ENCODE assay signal across 8 cellular contexts in the genomic region with DNA sequence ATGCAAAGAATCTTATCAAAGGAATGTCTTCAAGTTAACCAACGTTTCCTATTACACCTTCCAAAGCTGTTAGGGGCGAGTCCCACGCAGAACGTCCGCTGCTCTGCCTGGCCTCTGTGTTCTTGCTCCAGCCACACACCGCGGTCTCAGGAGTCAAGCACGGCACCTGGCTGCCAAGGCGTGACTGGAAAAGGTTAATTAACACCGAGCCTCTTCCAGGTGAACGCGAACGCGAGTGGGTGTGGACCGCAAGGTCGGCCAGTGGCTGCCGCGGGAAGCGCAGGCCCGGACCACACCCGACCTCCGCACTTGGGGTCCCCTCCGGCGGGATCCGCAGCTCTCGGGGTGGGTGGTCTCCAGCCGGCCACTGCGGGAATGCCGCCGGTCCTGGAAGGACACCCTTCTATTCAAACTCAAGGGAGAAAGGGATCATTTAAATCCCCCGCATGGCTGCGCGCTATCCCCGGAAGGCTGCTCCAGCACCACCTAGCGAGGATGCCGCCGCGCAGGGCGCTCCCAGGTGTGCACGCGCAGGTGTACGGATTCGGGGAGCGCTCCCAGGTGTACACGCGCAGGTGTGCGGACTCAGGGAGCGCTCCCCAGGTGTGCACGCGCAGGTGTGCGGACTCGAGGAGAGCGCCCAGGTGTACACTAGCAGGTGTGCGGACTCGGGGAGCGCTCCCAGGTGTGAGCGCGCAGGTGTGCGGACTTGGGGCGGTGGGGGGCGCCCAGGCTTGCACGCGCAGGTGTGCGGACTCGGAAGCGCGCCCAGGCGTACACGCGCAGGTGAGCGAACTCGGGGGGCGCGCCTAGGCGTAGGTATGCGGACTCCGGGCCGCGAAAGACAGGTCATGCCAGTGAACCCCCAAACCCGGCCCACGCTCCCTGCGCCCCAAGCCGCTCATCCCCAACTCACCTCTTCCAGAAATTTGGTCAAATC. TPM values are rescaled to one million over a fixed set of nuclear protein-coding genes. Genes with fewer than 3 reads are reported as not detected.
A peak's percentile ranks its signal among the peaks of the same experiment; 100 is the strongest.
DNase-seq lines count a peak whose midpoint lies in the region; ATAC-seq, FAIRE-seq and TF ChIP-seq lines count a peak whose summit lies in the region.

No MANE protein-coding gene starts in this region.

- peak; percentile 17 for TF ChIP-seq CTCF in Calu3 (IDR thresholded peaks at IDR 0.05; ENCODE audit: unreplicated experiment)
- peak; percentile 18 for TF ChIP-seq CTCF in fibroblast of villous mesenchyme (IDR thresholded peaks at IDR 0.05; ENCODE audit: insufficient read depth, low read depth, low read length)
- TF ChIP-seq CTCF in pancreas (IDR thresholded peaks at IDR 0.05), result peak in 2 of 4 donors; percentile 12

- 2% methylated on average over 71 to 83 of the region's 83 CpGs for WGBS in pancreas, 2 donors

- peaks cover 22% of the 10 kb centered on the region for H3K36me3 Mint-ChIP-seq in Calu3 (ENCODE audit: insufficient read depth, unreplicated experiment)
- H3K36me3 Mint-ChIP-seq in activated CD4-positive, alpha-beta memory T cell treated with anti-CD3 and anti-CD28 coated beads for 36 hours, result peaks cover 3% of the 10 kb centered on the region

- peak; percentile 0 for ATAC-seq in HG03460 (IDR thresholded peaks at IDR 0.05; ENCODE audit: unreplicated experiment)
- ATAC-seq in pancreas, result peak; percentile 59 to 83 (median 74)

- no peaks in the 10 kb centered on the region for H3K27me3 Mint-ChIP-seq in Calu3 (ENCODE audit: unreplicated experiment)
- no peaks in the 10 kb centered on the region for H3K27me3 Mint-ChIP-seq in activated CD4-positive, alpha-beta memory T cell treated with anti-CD3 and anti-CD28 coated beads for 36 hours

- DNase-seq in Calu3 (peak; percentile 74), fibroblast of villous mesenchyme (ENCODE audit: low read depth) (no peak), pancreas (peak; percentile 69 to 90 (median 82)), MV-4-11 (lab: John Stamatoyannopoulos, UW) (no peak), GF-D8 (lab: John Stamatoyannopoulos, UW) (no peak), frontal cortex (ENCODE audit: low spot score in 2 of 2) (no peak)
- no peak for DNase-seq in activated CD4-positive, alpha-beta memory T cell treated with anti-CD3 and anti-CD28 coated beads for 36 hours

- POLR2A ChIA-PET in activated CD4-positive, alpha-beta memory T cell treated with anti-CD3 and anti-CD28 coated beads for 36 hours (lab: Charles Lee), result no interaction called here

- H3K4me1 Mint-ChIP-seq in Calu3 (ENCODE audit: low read depth, unreplicated experiment), result peaks cover 30% of the 10 kb centered on the region
- H3K4me1 Mint-ChIP-seq in activated CD4-positive, alpha-beta memory T cell treated with anti-CD3 and anti-CD28 coated beads for 36 hours (ENCODE audit: low read depth), result peaks cover 12% of the 10 kb centered on the region

- intact Hi-C loops in Calu3 (cut with micrococcal nuclease; ENCODE audit: unreplicated experiment) (loop anchor here (2.0 kb wide), 1 partner anchor 94 kb away; no protein-coding TSS in a partner anchor), pancreas (cut with DNase I) (loop anchor here in 1 of 3 donors (5.0 kb wide), 1 partner anchor 59 kb away; no protein-coding TSS in a partner anchor)
- intact Hi-C loops in activated CD4-positive, alpha-beta memory T cell treated with anti-CD3 and anti-CD28 coated beads for 36 hours (cut with micrococcal nuclease), result loop anchor here (5.0 kb wide), 1 partner anchor 81 kb away; no protein-coding TSS in a partner anchor

- peak overlapping the region; percentile 49 to 92 (median 85) for H3K27ac ChIP-seq in pancreas

- BruUV-seq in Calu3 (replicated peaks; lab: Mats Ljungman, UMichigan), result no TSS peak

- H3K27ac Mint-ChIP-seq in Calu3 (ENCODE audit: unreplicated experiment), result peak overlapping the region; percentile 81
- H3K27ac Mint-ChIP-seq in activated CD4-positive, alpha-beta memory T cell treated with anti-CD3 and anti-CD28 coated beads for 36 hours, result no peak overlapping the region

- H3K9me3 Mint-ChIP-seq in Calu3 (ENCODE audit: low read depth, unreplicated experiment), result no peaks in the 10 kb centered on the region
- no peaks in the 10 kb centered on the region for H3K9me3 Mint-ChIP-seq in activated CD4-positive, alpha-beta memory T cell treated with anti-CD3 and anti-CD28 coated beads for 36 hours

- H3K4me3 Mint-ChIP-seq in Calu3 (ENCODE audit: low read depth, unreplicated experiment), result peak overlapping the region; percentile 100
- H3K4me3 Mint-ChIP-seq in activated CD4-positive, alpha-beta memory T cell treated with anti-CD3 and anti-CD28 coated beads for 36 hours, result peak overlapping the region; percentile 88

- H3K27me3 ChIP-seq in pancreas, result no peaks in the 10 kb centered on the region

- no peaks in the 10 kb centered on the region for H3K36me3 ChIP-seq in pancreas

- H3K9me3 ChIP-seq in pancreas, result no peaks in the 10 kb centered on the region

- FAIRE-seq in pancreas (lab: Jason Lieb, UNC) (no peak), frontal cortex (lab: Jason Lieb, UNC) (no peak)

- CTCF ChIA-PET in Calu3 (lab: Charles Lee), result no interaction called here
- CTCF ChIA-PET in activated CD4-positive, alpha-beta memory T cell treated with anti-CD3 and anti-CD28 coated beads for 36 hours (lab: Charles Lee), result no interaction called here

- H3K4me1 ChIP-seq in pancreas, result peaks cover 2 to 30% (median 14%) of the 10 kb centered on the region in 3 donors

- peak overlapping the region; percentile 98 for H3K4me3 ChIP-seq in fibroblast of villous mesenchyme (ENCODE audit: low read depth, low read length)
- H3K4me3 ChIP-seq in pancreas, result peak overlapping the region; percentile 57 to 93 (median 76)

RNA-seq across cellular contexts. Expression of a gene that starts 0.7 kb away (rescaled TPM):
- total RNA-seq in Calu3 (2022) (143 and 169 TPM in 2 replicates), fibroblast of villous mesenchyme (35.4 and 114 TPM in 2 replicates), pancreas (100 to 1,000 TPM; 120 to 228 (median 177) TPM), frontal cortex (9.0 TPM)
- total RNA-seq in activated CD4-positive, alpha-beta memory T cell treated with anti-CD3 and anti-CD28 coated beads for 36 hours, result 10 to 100 TPM; 64.4 to 65.2 TPM
- 100 to 1,000 TPM; 135 to 178 TPM for polyA plus RNA-seq in pancreas

RNA-seq across cellular contexts. Expression of a gene that starts 24.5 kb away (rescaled TPM):
- total RNA-seq in Calu3 (2022) (not detected in 2 replicates), fibroblast of villous mesenchyme (not detected in 2 replicates), pancreas (not detected), frontal cortex (not detected)
- total RNA-seq in activated CD4-positive, alpha-beta memory T cell treated with anti-CD3 and anti-CD28 coated beads for 36 hours, result not detected
- not detected for polyA plus RNA-seq in pancreas

Comparison
In these comparisons a context has a peak if more than half of its experiments do, and no peak if none do; other contexts are left out.
1. DNase-seq: peak in Calu3 (single experiment) and pancreas (6 of 6); none in activated CD4-positive, alpha-beta memory T cell treated with anti-CD3 and anti-CD28 coated beads for 36 hours (single experiment), fibroblast of villous mesenchyme (single experiment), MV-4-11 (single experiment), GF-D8 (single experiment) and frontal cortex (0 of 2).